Comparison of ENCODE assay signal across 16 cellular contexts in genomic region chr4:141486375-141486997, GRCh38.
DNase-seq lines count a peak whose midpoint lies in the region; ATAC-seq and TF ChIP-seq lines count a peak whose summit lies in the region.
"Had no signal": no experiment of that assay in that cellular context is flagged by ENCODE, and none has a peak within 500 bp of the region (broad histone marks: within the 10 kb centered on the region; RNA-seq: fewer than 3 reads in every experiment).

No MANE protein-coding gene starts in this region.

- H3K9me3 Mint-ChIP-seq in HFFc6 (peaks cover 28% of the 10 kb centered on the region), CD14-positive monocyte (peaks cover 7 to 36% (median 29%) of the 10 kb centered on the region in 7 donors)

- H3K4me3 ChIP-seq in thyroid gland (replicated peaks in 1 of 3), result no peak overlapping the region
- H3K4me3 ChIP-seq in dorsolateral prefrontal cortex, result no peak overlapping the region
- no peak overlapping the region for H3K4me3 ChIP-seq in gastrocnemius medialis
- H3K4me3 ChIP-seq: body of pancreas had no signal

- in situ Hi-C loops in gastrocnemius medialis (cut with MboI; ENCODE audit: low sequenced_read_pairs in 4 of 4), result no loop called here

- DNase-seq in HFFc6 (peak; percentile 84), amniotic epithelial cell (ENCODE audit: low read depth) (peak; percentile 74), fibroblast of the conjunctiva (ENCODE audit: low read depth) (peak; percentile 29), thyroid gland (peak; percentile 59), dorsolateral prefrontal cortex (no peak), CD14-positive monocyte (ENCODE audit: low spot score) (no peak), gastrocnemius medialis (no peak)
- DNase-seq: activated CD4-positive, alpha-beta T cell treated with anti-CD3 and anti-CD28 coated beads, Interleukin-2, amount 50 U/mL, for 48 hours; body of pancreas; NCI-H1436 treated with DMSO at 0.1 percent for 48 hours; NCI-H748 treated with DMSO at 0.1 percent for 48 hours; Right ventricle myocardium superior; T1000 had no signal

- H3K9me3 ChIP-seq in thyroid gland (no peaks in the 10 kb centered on the region), gastrocnemius medialis (peaks cover 0 to 2% (median 0%) of the 10 kb centered on the region in 3 donors)

- H3K27me3 Mint-ChIP-seq in HFFc6 (ENCODE audit: insufficient read depth) (peaks cover 2% of the 10 kb centered on the region; the same call in 1 of the 2 replicates), CD14-positive monocyte (ENCODE audit: low read depth in 3 of 3) (no peaks in the 10 kb centered on the region)
- H3K27me3 Mint-ChIP-seq: IgD-negative memory B cell had no signal

- TF ChIP-seq POLR2A in thyroid gland (IDR thresholded peaks at IDR 0.05) (no peak), gastrocnemius medialis (IDR thresholded peaks at IDR 0.05) (no peak)

- peaks cover 40% of the 10 kb centered on the region for H3K4me1 Mint-ChIP-seq in HFFc6 (ENCODE audit: low read depth)
- H3K4me1 Mint-ChIP-seq in CD14-positive monocyte, result no peaks in the 10 kb centered on the region
- H3K4me1 Mint-ChIP-seq: neural crest cell had no signal

- peaks cover 27% of the 10 kb centered on the region for H3K36me3 Mint-ChIP-seq in HFFc6 (ENCODE audit: low read depth)
- H3K36me3 Mint-ChIP-seq in CD14-positive monocyte, result peaks cover 0 to 4% of the 10 kb centered on the region in 2 donors
- H3K36me3 Mint-ChIP-seq: IgD-negative memory B cell had no signal

- no peak for ATAC-seq in gastrocnemius medialis
- ATAC-seq: body of pancreas had no signal

- intact Hi-C loops in thyroid gland (cut with DNase I) (no loop called here), dorsolateral prefrontal cortex (cut with DNase I) (no loop called here), CD14-positive monocyte (cut with micrococcal nuclease) (no loop called here), gastrocnemius medialis (cut with DNase I; ENCODE audit: low total_unique reads) (no loop called here)

- peak overlapping the region; percentile 71 for H3K4me3 Mint-ChIP-seq in HFFc6
- no peak overlapping the region for H3K4me3 Mint-ChIP-seq in CD14-positive monocyte
- H3K4me3 Mint-ChIP-seq: activated T-helper 1 cell treated with anti-CD3 and anti-CD28 coated beads, Interleukin-12 subunit alpha, Interleukin-12 subunit beta, Interleukin-2, Interleukin-4 antibody, amounts not matched to agents 30 ng/mL and 10 ng/mL and 1 ng/mL, durations not matched to agents 14 hours and 24 hours and 36 hours; IgD-negative memory B cell; neural crest cell had no signal

- H3K27ac ChIP-seq in thyroid gland, result no peak overlapping the region
- H3K27ac ChIP-seq in dorsolateral prefrontal cortex, result no peak overlapping the region
- H3K27ac ChIP-seq in gastrocnemius medialis, result no peak overlapping the region
- H3K27ac ChIP-seq: body of pancreas had no signal

- TF ChIP-seq CTCF in HFFc6 (IDR thresholded peaks at IDR 0.05) (no peak), thyroid gland (IDR thresholded peaks at IDR 0.05) (no peak), dorsolateral prefrontal cortex (IDR thresholded peaks at IDR 0.05 in 54 of 56, conservative IDR thresholded peaks at IDR 0.05 in 2 of 56; ENCODE audit: low read depth in 1 of 56, partially characterized antibody in 56 of 56) (no peak), CD14-positive monocyte (IDR thresholded peaks at IDR 0.05) (no peak), gastrocnemius medialis (IDR thresholded peaks at IDR 0.05 in 4 of 5, conservative IDR thresholded peaks at IDR 0.05 in 1 of 5) (no peak)

- 25 to 33% methylated on average over 4 of the region's 4 CpGs for WGBS in thyroid gland, 2 donors

- H3K27me3 ChIP-seq in thyroid gland (no peaks in the 10 kb centered on the region), dorsolateral prefrontal cortex (no peaks in the 10 kb centered on the region), gastrocnemius medialis (no peaks in the 10 kb centered on the region)
- H3K27me3 ChIP-seq: body of pancreas had no signal

- H3K27ac Mint-ChIP-seq in HFFc6 (peak overlapping the region; percentile 90), CD14-positive monocyte (no peak overlapping the region)
- H3K27ac Mint-ChIP-seq: activated T-helper 1 cell treated with anti-CD3 and anti-CD28 coated beads, Interleukin-12 subunit alpha, Interleukin-12 subunit beta, Interleukin-2, Interleukin-4 antibody, amounts not matched to agents 30 ng/mL and 10 ng/mL and 1 ng/mL, durations not matched to agents 14 hours and 24 hours and 36 hours; IgD-negative memory B cell had no signal

- H3K36me3 ChIP-seq in thyroid gland, result no peaks in the 10 kb centered on the region
- no peaks in the 10 kb centered on the region for H3K36me3 ChIP-seq in gastrocnemius medialis

- H3K4me1 ChIP-seq in thyroid gland (peaks cover 8 to 11% of the 10 kb centered on the region in 2 donors), gastrocnemius medialis (no peaks in the 10 kb centered on the region)
- H3K4me1 ChIP-seq: body of pancreas had no signal

Comparison
In these comparisons a context has a peak if more than half of its experiments do, and no peak if none do; other contexts are left out.
1. DNase-seq: peak in HFFc6 (single experiment), amniotic epithelial cell (single experiment), fibroblast of the conjunctiva (single experiment) and thyroid gland (2 of 2); none in dorsolateral prefrontal cortex (0 of 10), CD14-positive monocyte (single experiment) and gastrocnemius medialis (0 of 2).